2 cellular contexts compared by ENCODE assay signal in the genomic region with DNA sequence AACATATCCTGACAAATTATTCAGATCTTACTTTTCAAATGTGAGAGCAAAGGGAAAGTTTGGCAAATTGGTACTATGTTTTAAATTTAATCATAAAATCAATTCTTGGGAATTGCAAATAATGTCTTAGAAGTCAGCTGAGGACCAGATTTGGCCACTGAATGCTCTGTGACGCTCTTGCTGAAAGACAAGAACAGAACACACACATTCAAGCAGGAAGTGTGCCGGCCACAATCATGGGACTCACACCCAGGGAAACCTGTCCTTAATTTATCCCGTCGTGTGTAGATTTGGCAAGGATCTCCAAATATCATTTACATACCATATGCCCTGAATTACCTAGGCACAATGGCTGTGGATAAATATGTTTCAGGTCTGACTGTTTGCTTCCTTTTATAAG.
TF ChIP-seq lines count a peak whose summit lies in the region.

No MANE protein-coding gene starts in this region.

TF ChIP-seq in SK-N-SH, 30 proteins besides CTCF, POLR2A, EP300 and RAD21:
- TF ChIP-seq FOXM1 (IDR thresholded peaks at IDR 0.05; ENCODE audit: low read depth) (no peak), MXI1 (IDR thresholded peaks at IDR 0.05; ENCODE audit: low read depth, low read length) (0 out of 2 replicates have a peak, but pooled peaks have one; percentile 35), USF2 (IDR thresholded peaks at IDR 0.05; ENCODE audit: borderline replicate concordance, low read depth, low read length) (no peak), MEF2A (IDR thresholded peaks at IDR 0.05; ENCODE audit: borderline replicate concordance, low read depth) (no peak), RCOR1 (IDR thresholded peaks at IDR 0.05; ENCODE audit: low read length) (no peak), FOSL2 (IDR thresholded peaks at IDR 0.05; ENCODE audit: borderline replicate concordance, low read depth) (no peak), GABPA (IDR thresholded peaks at IDR 0.05; ENCODE audit: low read depth) (no peak), RXRA (IDR thresholded peaks at IDR 0.05; ENCODE audit: borderline replicate concordance, low read depth) (no peak)

TF ChIP-seq in SK-N-SH treated with all-trans-retinoic acid at 6 μM for 48 hours, 23 proteins besides CTCF, POLR2A, EP300 and RAD21:
- no peak for TF ChIP-seq TOX (CRISPR knock-in tag; IDR thresholded peaks at IDR 0.05; ENCODE audit: borderline replicate concordance)
- TF ChIP-seq, protein P1, sequence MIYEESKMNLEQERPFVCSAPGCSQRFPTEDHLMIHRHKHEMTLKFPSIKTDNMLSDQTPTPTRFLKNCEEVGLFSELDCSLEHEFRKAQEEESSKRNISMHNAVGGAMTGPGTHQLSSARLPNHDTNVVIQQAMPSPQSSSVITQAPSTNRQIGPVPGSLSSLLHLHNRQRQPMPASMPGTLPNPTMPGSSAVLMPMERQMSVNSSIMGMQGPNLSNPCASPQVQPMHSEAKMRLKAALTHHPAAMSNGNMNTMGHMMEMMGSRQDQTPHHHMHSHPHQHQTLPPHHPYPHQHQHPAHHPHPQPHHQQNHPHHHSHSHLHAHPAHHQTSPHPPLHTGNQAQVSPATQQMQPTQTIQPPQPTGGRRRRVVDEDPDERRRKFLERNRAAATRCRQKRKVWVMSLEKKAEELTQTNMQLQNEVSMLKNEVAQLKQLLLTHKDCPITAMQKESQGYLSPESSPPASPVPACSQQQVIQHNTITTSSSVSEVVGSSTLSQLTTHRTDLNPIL (CRISPR knock-in tag; IDR thresholded peaks at IDR 0.05; ENCODE audit: low read depth): no peak
- no peak for TF ChIP-seq RARB (CRISPR knock-in tag; IDR thresholded peaks at IDR 0.05)
- no peak for TF ChIP-seq ZC3H10 (CRISPR knock-in tag; IDR thresholded peaks at IDR 0.05)
- TF ChIP-seq, protein P2, sequence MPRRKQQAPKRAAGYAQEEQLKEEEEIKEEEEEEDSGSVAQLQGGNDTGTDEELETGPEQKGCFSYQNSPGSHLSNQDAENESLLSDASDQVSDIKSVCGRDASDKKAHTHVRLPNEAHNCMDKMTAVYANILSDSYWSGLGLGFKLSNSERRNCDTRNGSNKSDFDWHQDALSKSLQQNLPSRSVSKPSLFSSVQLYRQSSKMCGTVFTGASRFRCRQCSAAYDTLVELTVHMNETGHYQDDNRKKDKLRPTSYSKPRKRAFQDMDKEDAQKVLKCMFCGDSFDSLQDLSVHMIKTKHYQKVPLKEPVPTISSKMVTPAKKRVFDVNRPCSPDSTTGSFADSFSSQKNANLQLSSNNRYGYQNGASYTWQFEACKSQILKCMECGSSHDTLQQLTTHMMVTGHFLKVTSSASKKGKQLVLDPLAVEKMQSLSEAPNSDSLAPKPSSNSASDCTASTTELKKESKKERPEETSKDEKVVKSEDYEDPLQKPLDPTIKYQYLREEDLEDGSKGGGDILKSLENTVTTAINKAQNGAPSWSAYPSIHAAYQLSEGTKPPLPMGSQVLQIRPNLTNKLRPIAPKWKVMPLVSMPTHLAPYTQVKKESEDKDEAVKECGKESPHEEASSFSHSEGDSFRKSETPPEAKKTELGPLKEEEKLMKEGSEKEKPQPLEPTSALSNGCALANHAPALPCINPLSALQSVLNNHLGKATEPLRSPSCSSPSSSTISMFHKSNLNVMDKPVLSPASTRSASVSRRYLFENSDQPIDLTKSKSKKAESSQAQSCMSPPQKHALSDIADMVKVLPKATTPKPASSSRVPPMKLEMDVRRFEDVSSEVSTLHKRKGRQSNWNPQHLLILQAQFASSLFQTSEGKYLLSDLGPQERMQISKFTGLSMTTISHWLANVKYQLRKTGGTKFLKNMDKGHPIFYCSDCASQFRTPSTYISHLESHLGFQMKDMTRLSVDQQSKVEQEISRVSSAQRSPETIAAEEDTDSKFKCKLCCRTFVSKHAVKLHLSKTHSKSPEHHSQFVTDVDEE (CRISPR knock-in tag; IDR thresholded peaks at IDR 0.05): no peak
- TF ChIP-seq SNAI2 (CRISPR knock-in tag; IDR thresholded peaks at IDR 0.05): no peak
- no peak for TF ChIP-seq ZFP30 (CRISPR knock-in tag; IDR thresholded peaks at IDR 0.05)
- TF ChIP-seq BACH2 (CRISPR knock-in tag; IDR thresholded peaks at IDR 0.05; ENCODE audit: borderline replicate concordance): no peak
- TF ChIP-seq CSDC2 (CRISPR knock-in tag; IDR thresholded peaks at IDR 0.05): no peak
- no peak for TF ChIP-seq OSR1 (CRISPR knock-in tag; IDR thresholded peaks at IDR 0.05)
- TF ChIP-seq, protein P3, sequence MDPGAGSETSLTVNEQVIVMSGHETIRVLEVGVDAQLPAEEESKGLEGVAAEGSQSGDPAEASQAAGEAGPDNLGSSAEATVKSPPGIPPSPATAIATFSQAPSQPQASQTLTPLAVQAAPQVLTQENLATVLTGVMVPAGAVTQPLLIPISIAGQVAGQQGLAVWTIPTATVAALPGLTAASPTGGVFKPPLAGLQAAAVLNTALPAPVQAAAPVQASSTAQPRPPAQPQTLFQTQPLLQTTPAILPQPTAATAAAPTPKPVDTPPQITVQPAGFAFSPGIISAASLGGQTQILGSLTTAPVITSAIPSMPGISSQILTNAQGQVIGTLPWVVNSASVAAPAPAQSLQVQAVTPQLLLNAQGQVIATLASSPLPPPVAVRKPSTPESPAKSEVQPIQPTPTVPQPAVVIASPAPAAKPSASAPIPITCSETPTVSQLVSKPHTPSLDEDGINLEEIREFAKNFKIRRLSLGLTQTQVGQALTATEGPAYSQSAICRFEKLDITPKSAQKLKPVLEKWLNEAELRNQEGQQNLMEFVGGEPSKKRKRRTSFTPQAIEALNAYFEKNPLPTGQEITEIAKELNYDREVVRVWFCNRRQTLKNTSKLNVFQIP (CRISPR knock-in tag; IDR thresholded peaks at IDR 0.05; ENCODE audit: borderline replicate concordance, low read depth): no peak
- no peak for TF ChIP-seq PATZ1 (CRISPR knock-in tag; IDR thresholded peaks at IDR 0.05; ENCODE audit: borderline replicate concordance)
- no peak for TF ChIP-seq ARNTL (CRISPR knock-in tag; IDR thresholded peaks at IDR 0.05; ENCODE audit: borderline replicate concordance, low read depth)
- TF ChIP-seq ZNF70 (CRISPR knock-in tag; IDR thresholded peaks at IDR 0.05): no peak
- TF ChIP-seq PPARA (CRISPR knock-in tag; IDR thresholded peaks at IDR 0.05; ENCODE audit: borderline replicate concordance): no peak
- no peak for TF ChIP-seq ZNF8 (CRISPR knock-in tag; IDR thresholded peaks at IDR 0.05)
- no peak for TF ChIP-seq ZNF565 (CRISPR knock-in tag; conservative IDR thresholded peaks at IDR 0.05; ENCODE audit: low read depth)
- no peak for TF ChIP-seq CSRNP3 (CRISPR knock-in tag; IDR thresholded peaks at IDR 0.05)
- no peak for TF ChIP-seq GLIS3 (CRISPR knock-in tag; IDR thresholded peaks at IDR 0.05)
- no peak for TF ChIP-seq TCF4 (CRISPR knock-in tag; IDR thresholded peaks at IDR 0.05; ENCODE audit: borderline replicate concordance)
TF ChIP-seq in SK-N-SH treated with all-trans-retinoic acid at 6 μM for 48 hours: peak in this region for 0.
